1 cellular context compared by ENCODE assay signal in the genomic region with DNA sequence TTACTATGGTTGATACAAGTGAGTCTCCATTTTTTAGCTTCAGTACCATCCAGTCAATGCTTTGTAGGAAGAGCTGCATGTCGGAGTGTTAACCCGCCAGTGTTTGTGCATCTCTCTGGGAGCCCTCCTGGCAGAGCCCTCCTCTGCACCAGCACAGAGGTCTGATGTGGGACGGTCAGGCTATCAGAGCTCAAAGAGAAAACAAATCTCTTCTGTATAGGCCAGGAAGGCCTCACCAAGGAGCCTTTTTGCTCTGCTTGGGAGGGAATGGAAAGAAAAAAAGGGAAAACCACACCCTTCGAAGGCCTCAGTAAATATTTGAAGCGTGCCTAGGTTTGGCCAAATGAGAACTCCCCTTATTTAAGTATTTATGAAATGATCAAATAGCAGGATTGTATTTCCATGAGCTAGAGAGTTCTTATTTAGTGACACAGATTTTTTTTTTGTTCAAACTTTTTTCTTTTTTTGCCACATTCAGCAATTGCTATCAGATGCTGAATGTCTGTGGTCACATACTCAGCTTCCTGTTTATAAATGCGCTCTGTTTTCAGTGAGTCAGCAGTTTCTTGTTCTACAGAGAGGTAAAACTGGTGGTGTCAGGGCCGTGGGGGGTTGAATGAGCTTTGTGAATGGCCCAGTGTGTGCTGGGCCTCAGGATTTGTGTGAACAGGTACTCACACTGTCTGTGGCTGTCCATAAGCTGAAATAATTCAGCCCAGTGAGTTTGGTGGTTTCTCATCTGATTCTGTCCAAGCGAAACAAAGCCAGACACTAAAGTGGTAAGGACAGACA.
TF ChIP-seq lines count a peak whose summit lies in the region.

No MANE protein-coding gene starts in this region.

TF ChIP-seq in K562, 482 proteins besides CTCF, POLR2A, EP300 and RAD21 (continued from another document and continues in another):
- peak; percentile 94 for TF ChIP-seq DPF2 (IDR thresholded peaks at IDR 0.05)
- no peak for TF ChIP-seq ADNP (tag; IDR thresholded peaks at IDR 0.05)
- no peak for TF ChIP-seq ZNF830 (CRISPR knock-in tag; IDR thresholded peaks at IDR 0.05)
- 0 out of 2 replicates have a peak, but pooled peaks have one; percentile 13 for TF ChIP-seq ZBTB17 (CRISPR knock-in tag; IDR thresholded peaks at IDR 0.05)
- TF ChIP-seq SMARCE1 (IDR thresholded peaks at IDR 0.05) = peak; percentile 95
- TF ChIP-seq TAF7 (tag; IDR thresholded peaks at IDR 0.05) = no peak
- TF ChIP-seq PTBP1 (IDR thresholded peaks at IDR 0.05; ENCODE audit: low read depth, low read length) = no peak
- no peak for TF ChIP-seq ZNF165 (CRISPR knock-in tag; IDR thresholded peaks at IDR 0.05; ENCODE audit: borderline replicate concordance)
- no peak for TF ChIP-seq JUNB (CRISPR knock-in tag; conservative IDR thresholded peaks at IDR 0.05)
- TF ChIP-seq POLR2H (tag; IDR thresholded peaks at IDR 0.05; ENCODE audit: low read depth) = no peak; the same call in 1 of the 2 replicates
- TF ChIP-seq SMARCA4 (IDR thresholded peaks at IDR 0.05) = peak; percentile 97
- 0 out of 2 replicates have a peak, but pooled peaks have one; percentile 33 for TF ChIP-seq XRCC5 (IDR thresholded peaks at IDR 0.05; ENCODE audit: low read depth, low read length)
- TF ChIP-seq, protein P1, sequence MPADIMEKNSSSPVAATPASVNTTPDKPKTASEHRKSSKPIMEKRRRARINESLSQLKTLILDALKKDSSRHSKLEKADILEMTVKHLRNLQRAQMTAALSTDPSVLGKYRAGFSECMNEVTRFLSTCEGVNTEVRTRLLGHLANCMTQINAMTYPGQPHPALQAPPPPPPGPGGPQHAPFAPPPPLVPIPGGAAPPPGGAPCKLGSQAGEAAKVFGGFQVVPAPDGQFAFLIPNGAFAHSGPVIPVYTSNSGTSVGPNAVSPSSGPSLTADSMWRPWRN (IDR thresholded peaks at IDR 0.05; ENCODE audit: low read depth) = peak; percentile 57
- TF ChIP-seq CHD2 (IDR thresholded peaks at IDR 0.05; ENCODE audit: low read depth, low read length) = no peak
- TF ChIP-seq MCM5 (IDR thresholded peaks at IDR 0.05; ENCODE audit: low read depth) = no peak
- no peak for TF ChIP-seq MTF1 (CRISPR knock-in tag; IDR thresholded peaks at IDR 0.05; ENCODE audit: borderline replicate concordance)
- peak; percentile 14; the same call in 1 of the 2 replicates for TF ChIP-seq CTBP1 (IDR thresholded peaks at IDR 0.05; ENCODE audit: borderline replicate concordance)
- TF ChIP-seq, protein P2, sequence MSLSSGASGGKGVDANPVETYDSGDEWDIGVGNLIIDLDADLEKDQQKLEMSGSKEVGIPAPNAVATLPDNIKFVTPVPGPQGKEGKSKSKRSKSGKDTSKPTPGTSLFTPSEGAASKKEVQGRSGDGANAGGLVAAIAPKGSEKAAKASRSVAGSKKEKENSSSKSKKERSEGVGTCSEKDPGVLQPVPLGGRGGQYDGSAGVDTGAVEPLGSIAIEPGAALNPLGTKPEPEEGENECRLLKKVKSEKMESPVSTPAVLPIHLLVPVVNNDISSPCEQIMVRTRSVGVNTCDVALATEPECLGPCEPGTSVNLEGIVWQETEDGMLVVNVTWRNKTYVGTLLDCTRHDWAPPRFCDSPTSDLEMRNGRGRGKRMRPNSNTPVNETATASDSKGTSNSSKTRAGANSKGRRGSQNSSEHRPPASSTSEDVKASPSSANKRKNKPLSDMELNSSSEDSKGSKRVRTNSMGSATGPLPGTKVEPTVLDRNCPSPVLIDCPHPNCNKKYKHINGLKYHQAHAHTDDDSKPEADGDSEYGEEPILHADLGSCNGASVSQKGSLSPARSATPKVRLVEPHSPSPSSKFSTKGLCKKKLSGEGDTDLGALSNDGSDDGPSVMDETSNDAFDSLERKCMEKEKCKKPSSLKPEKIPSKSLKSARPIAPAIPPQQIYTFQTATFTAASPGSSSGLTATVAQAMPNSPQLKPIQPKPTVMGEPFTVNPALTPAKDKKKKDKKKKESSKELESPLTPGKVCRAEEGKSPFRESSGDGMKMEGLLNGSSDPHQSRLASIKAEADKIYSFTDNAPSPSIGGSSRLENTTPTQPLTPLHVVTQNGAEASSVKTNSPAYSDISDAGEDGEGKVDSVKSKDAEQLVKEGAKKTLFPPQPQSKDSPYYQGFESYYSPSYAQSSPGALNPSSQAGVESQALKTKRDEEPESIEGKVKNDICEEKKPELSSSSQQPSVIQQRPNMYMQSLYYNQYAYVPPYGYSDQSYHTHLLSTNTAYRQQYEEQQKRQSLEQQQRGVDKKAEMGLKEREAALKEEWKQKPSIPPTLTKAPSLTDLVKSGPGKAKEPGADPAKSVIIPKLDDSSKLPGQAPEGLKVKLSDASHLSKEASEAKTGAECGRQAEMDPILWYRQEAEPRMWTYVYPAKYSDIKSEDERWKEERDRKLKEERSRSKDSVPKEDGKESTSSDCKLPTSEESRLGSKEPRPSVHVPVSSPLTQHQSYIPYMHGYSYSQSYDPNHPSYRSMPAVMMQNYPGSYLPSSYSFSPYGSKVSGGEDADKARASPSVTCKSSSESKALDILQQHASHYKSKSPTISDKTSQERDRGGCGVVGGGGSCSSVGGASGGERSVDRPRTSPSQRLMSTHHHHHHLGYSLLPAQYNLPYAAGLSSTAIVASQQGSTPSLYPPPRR (CRISPR knock-in tag; IDR thresholded peaks at IDR 0.05; ENCODE audit: borderline replicate concordance) = no peak
- no peak for TF ChIP-seq SAP30 (IDR thresholded peaks at IDR 0.05; ENCODE audit: borderline replicate concordance, insufficient read depth, low read depth, low read length, poor library complexity, severe bottlenecking)
- TF ChIP-seq, protein P3, sequence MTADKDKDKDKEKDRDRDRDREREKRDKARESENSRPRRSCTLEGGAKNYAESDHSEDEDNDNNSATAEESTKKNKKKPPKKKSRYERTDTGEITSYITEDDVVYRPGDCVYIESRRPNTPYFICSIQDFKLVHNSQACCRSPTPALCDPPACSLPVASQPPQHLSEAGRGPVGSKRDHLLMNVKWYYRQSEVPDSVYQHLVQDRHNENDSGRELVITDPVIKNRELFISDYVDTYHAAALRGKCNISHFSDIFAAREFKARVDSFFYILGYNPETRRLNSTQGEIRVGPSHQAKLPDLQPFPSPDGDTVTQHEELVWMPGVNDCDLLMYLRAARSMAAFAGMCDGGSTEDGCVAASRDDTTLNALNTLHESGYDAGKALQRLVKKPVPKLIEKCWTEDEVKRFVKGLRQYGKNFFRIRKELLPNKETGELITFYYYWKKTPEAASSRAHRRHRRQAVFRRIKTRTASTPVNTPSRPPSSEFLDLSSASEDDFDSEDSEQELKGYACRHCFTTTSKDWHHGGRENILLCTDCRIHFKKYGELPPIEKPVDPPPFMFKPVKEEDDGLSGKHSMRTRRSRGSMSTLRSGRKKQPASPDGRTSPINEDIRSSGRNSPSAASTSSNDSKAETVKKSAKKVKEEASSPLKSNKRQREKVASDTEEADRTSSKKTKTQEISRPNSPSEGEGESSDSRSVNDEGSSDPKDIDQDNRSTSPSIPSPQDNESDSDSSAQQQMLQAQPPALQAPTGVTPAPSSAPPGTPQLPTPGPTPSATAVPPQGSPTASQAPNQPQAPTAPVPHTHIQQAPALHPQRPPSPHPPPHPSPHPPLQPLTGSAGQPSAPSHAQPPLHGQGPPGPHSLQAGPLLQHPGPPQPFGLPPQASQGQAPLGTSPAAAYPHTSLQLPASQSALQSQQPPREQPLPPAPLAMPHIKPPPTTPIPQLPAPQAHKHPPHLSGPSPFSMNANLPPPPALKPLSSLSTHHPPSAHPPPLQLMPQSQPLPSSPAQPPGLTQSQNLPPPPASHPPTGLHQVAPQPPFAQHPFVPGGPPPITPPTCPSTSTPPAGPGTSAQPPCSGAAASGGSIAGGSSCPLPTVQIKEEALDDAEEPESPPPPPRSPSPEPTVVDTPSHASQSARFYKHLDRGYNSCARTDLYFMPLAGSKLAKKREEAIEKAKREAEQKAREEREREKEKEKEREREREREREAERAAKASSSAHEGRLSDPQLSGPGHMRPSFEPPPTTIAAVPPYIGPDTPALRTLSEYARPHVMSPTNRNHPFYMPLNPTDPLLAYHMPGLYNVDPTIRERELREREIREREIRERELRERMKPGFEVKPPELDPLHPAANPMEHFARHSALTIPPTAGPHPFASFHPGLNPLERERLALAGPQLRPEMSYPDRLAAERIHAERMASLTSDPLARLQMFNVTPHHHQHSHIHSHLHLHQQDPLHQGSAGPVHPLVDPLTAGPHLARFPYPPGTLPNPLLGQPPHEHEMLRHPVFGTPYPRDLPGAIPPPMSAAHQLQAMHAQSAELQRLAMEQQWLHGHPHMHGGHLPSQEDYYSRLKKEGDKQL (CRISPR knock-in tag; IDR thresholded peaks at IDR 0.05; ENCODE audit: borderline replicate concordance) = no peak
- TF ChIP-seq, protein P4, sequence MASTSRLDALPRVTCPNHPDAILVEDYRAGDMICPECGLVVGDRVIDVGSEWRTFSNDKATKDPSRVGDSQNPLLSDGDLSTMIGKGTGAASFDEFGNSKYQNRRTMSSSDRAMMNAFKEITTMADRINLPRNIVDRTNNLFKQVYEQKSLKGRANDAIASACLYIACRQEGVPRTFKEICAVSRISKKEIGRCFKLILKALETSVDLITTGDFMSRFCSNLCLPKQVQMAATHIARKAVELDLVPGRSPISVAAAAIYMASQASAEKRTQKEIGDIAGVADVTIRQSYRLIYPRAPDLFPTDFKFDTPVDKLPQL (IDR thresholded peaks at IDR 0.05; ENCODE audit: extremely low read depth, insufficient read length) = no peak
- TF ChIP-seq SPI1 (IDR thresholded peaks at IDR 0.05; ENCODE audit: borderline replicate concordance, low read depth, low read length) = no peak
- TF ChIP-seq, protein P5, sequence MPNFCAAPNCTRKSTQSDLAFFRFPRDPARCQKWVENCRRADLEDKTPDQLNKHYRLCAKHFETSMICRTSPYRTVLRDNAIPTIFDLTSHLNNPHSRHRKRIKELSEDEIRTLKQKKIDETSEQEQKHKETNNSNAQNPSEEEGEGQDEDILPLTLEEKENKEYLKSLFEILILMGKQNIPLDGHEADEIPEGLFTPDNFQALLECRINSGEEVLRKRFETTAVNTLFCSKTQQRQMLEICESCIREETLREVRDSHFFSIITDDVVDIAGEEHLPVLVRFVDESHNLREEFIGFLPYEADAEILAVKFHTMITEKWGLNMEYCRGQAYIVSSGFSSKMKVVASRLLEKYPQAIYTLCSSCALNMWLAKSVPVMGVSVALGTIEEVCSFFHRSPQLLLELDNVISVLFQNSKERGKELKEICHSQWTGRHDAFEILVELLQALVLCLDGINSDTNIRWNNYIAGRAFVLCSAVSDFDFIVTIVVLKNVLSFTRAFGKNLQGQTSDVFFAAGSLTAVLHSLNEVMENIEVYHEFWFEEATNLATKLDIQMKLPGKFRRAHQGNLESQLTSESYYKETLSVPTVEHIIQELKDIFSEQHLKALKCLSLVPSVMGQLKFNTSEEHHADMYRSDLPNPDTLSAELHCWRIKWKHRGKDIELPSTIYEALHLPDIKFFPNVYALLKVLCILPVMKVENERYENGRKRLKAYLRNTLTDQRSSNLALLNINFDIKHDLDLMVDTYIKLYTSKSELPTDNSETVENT (CRISPR knock-in tag; IDR thresholded peaks at IDR 0.05) = no peak
- TF ChIP-seq, protein P6, sequence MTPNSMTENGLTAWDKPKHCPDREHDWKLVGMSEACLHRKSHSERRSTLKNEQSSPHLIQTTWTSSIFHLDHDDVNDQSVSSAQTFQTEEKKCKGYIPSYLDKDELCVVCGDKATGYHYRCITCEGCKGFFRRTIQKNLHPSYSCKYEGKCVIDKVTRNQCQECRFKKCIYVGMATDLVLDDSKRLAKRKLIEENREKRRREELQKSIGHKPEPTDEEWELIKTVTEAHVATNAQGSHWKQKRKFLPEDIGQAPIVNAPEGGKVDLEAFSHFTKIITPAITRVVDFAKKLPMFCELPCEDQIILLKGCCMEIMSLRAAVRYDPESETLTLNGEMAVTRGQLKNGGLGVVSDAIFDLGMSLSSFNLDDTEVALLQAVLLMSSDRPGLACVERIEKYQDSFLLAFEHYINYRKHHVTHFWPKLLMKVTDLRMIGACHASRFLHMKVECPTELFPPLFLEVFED (CRISPR knock-in tag; conservative IDR thresholded peaks at IDR 0.05) = peak; percentile 52; the same call in 1 of the 2 replicates
- TF ChIP-seq, protein P7, sequence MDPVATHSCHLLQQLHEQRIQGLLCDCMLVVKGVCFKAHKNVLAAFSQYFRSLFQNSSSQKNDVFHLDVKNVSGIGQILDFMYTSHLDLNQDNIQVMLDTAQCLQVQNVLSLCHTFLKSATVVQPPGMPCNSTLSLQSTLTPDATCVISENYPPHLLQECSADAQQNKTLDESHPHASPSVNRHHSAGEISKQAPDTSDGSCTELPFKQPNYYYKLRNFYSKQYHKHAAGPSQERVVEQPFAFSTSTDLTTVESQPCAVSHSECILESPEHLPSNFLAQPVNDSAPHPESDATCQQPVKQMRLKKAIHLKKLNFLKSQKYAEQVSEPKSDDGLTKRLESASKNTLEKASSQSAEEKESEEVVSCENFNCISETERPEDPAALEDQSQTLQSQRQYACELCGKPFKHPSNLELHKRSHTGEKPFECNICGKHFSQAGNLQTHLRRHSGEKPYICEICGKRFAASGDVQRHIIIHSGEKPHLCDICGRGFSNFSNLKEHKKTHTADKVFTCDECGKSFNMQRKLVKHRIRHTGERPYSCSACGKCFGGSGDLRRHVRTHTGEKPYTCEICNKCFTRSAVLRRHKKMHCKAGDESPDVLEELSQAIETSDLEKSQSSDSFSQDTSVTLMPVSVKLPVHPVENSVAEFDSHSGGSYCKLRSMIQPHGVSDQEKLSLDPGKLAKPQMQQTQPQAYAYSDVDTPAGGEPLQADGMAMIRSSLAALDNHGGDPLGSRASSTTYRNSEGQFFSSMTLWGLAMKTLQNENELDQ (CRISPR knock-in tag; IDR thresholded peaks at IDR 0.05; ENCODE audit: borderline replicate concordance) = no peak
- no peak for TF ChIP-seq ZFP30 (CRISPR knock-in tag; IDR thresholded peaks at IDR 0.05; ENCODE audit: borderline replicate concordance)
- TF ChIP-seq ATF7 (IDR thresholded peaks at IDR 0.05) = peak; percentile 66
- TF ChIP-seq GABPB2 (CRISPR knock-in tag; conservative IDR thresholded peaks at IDR 0.05) = no peak
- TF ChIP-seq, protein P8, sequence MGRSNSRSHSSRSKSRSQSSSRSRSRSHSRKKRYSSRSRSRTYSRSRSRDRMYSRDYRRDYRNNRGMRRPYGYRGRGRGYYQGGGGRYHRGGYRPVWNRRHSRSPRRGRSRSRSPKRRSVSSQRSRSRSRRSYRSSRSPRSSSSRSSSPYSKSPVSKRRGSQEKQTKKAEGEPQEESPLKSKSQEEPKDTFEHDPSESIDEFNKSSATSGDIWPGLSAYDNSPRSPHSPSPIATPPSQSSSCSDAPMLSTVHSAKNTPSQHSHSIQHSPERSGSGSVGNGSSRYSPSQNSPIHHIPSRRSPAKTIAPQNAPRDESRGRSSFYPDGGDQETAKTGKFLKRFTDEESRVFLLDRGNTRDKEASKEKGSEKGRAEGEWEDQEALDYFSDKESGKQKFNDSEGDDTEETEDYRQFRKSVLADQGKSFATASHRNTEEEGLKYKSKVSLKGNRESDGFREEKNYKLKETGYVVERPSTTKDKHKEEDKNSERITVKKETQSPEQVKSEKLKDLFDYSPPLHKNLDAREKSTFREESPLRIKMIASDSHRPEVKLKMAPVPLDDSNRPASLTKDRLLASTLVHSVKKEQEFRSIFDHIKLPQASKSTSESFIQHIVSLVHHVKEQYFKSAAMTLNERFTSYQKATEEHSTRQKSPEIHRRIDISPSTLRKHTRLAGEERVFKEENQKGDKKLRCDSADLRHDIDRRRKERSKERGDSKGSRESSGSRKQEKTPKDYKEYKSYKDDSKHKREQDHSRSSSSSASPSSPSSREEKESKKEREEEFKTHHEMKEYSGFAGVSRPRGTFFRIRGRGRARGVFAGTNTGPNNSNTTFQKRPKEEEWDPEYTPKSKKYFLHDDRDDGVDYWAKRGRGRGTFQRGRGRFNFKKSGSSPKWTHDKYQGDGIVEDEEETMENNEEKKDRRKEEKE (IDR thresholded peaks at IDR 0.05; ENCODE audit: borderline replicate concordance in 1 of 2, control insufficient read depth in 1 of 2, low read depth in 2 of 2, low read length in 1 of 2) = no peak
- TF ChIP-seq CBFA2T3 (IDR thresholded peaks at IDR 0.05) = peak; percentile 70
- no peak for TF ChIP-seq ETS2 (tag; IDR thresholded peaks at IDR 0.05; ENCODE audit: borderline replicate concordance, poor library complexity, severe bottlenecking)
